Comparison of ENCODE assay signal across 8 cellular contexts in genomic region chr5:109688647-109688998, GRCh38. TPM values are rescaled to one million over a fixed set of nuclear protein-coding genes. Genes with fewer than 3 reads are reported as not detected.
A peak's percentile ranks its signal among the peaks of the same experiment; 100 is the strongest.
DNase-seq lines count a peak whose midpoint lies in the region; ATAC-seq and TF ChIP-seq lines count a peak whose summit lies in the region.

No MANE protein-coding gene starts in this region.

- H3K79me2 ChIP-seq in Karpas-422 (ENCODE audit: low read length) (no peaks in the 10 kb centered on the region), neural progenitor cell (ENCODE audit: low read depth) (peaks cover 39% of the 10 kb centered on the region)

- H3K27ac ChIP-seq in Karpas-422 (ENCODE audit: low read length) (0 out of 2 replicates have a peak overlapping the region, but pooled peaks have one; percentile 32), neural progenitor cell (peak overlapping the region; percentile 94)

- CTCF ChIA-PET in activated naive CD4-positive, alpha-beta T cell treated with anti-CD3 and anti-CD28 coated beads, Interleukin-2, amount 10 ng/mL, durations not matched to agents 7 days and 5 days (lab: Charles Lee) = interaction anchor here (0.7 to 3.0 kb wide), 12 partner anchors 8 to 771 kb away, joined by 3 to 19 read pairs (median 4); no protein-coding TSS in a partner anchor

- peak overlapping the region; percentile 88 for H3K4me3 Mint-ChIP-seq in activated naive CD4-positive, alpha-beta T cell treated with anti-CD3 and anti-CD28 coated beads, Interleukin-2, amount 10 ng/mL, durations not matched to agents 7 days and 5 days
- H3K4me3 Mint-ChIP-seq in T-helper 1 cell treated with Interleukin-12 subunit alpha and Interleukin-12 subunit beta and Interleukin-4 antibody, amounts not matched to agents 30 μg/mL and 1 μg/mL, for 36 hours = peak overlapping the region; percentile 76
- peak overlapping the region; percentile 87 for H3K4me3 Mint-ChIP-seq in neural progenitor cell

- peak; percentile 45 for DNase-seq in activated naive CD4-positive, alpha-beta T cell treated with anti-CD3 and anti-CD28 coated beads, Interleukin-2, amount 10 ng/mL, durations not matched to agents 7 days and 5 days
- DNase-seq in activated naive CD4-positive, alpha-beta T cell (lab: John Stamatoyannopoulos, UW) = no peak
- DNase-seq in Karpas-422 = peak; percentile 85
- DNase-seq in epithelial cell of proximal tubule (ENCODE audit: low read depth) = no peak
- DNase-seq in neural progenitor cell (ENCODE audit: low spot score) = peak; percentile 51
- no peak for DNase-seq in NCI-H187 treated with DMSO at 0.1 percent for 48 hours (lab: John Stamatoyannopoulos, UW)

- H3K27ac Mint-ChIP-seq in activated naive CD4-positive, alpha-beta T cell treated with anti-CD3 and anti-CD28 coated beads, Interleukin-2, amount 10 ng/mL, durations not matched to agents 7 days and 5 days = peak overlapping the region; percentile 96
- peak overlapping the region; percentile 81 for H3K27ac Mint-ChIP-seq in T-helper 1 cell treated with Interleukin-12 subunit alpha and Interleukin-12 subunit beta and Interleukin-4 antibody, amounts not matched to agents 30 μg/mL and 1 μg/mL, for 36 hours
- H3K27ac Mint-ChIP-seq in neural progenitor cell = peak overlapping the region; percentile 90

- H3K9ac ChIP-seq in Karpas-422 (ENCODE audit: low read length) (peak overlapping the region; percentile 72), neural progenitor cell (no peak overlapping the region)

- H3K4me3 ChIP-seq in Karpas-422 (ENCODE audit: low read length) (peak overlapping the region; percentile 79), epithelial cell of proximal tubule (ENCODE audit: low read depth, low read length) (peak overlapping the region; percentile 89), neural progenitor cell (peak overlapping the region; percentile 65)

- H3K9me3 ChIP-seq in Karpas-422 (ENCODE audit: low read length) (peaks cover 2% of the 10 kb centered on the region; the same call in 1 of the 2 replicates), neural progenitor cell (ENCODE audit: low read depth) (no peaks in the 10 kb centered on the region)

- H3K9me3 Mint-ChIP-seq in activated naive CD4-positive, alpha-beta T cell treated with anti-CD3 and anti-CD28 coated beads, Interleukin-2, amount 10 ng/mL, durations not matched to agents 7 days and 5 days = peaks cover 11% of the 10 kb centered on the region
- H3K9me3 Mint-ChIP-seq in T-helper 1 cell treated with Interleukin-12 subunit alpha and Interleukin-12 subunit beta and Interleukin-4 antibody, amounts not matched to agents 30 μg/mL and 1 μg/mL, for 36 hours = peaks cover 4% of the 10 kb centered on the region
- peaks cover 17% of the 10 kb centered on the region for H3K9me3 Mint-ChIP-seq in neural progenitor cell

- H3K27me3 Mint-ChIP-seq in activated naive CD4-positive, alpha-beta T cell treated with anti-CD3 and anti-CD28 coated beads, Interleukin-2, amount 10 ng/mL, durations not matched to agents 7 days and 5 days = no peaks in the 10 kb centered on the region
- H3K27me3 Mint-ChIP-seq in T-helper 1 cell treated with Interleukin-12 subunit alpha and Interleukin-12 subunit beta and Interleukin-4 antibody, amounts not matched to agents 30 μg/mL and 1 μg/mL, for 36 hours (ENCODE audit: low read depth) = peaks cover 6% of the 10 kb centered on the region
- H3K27me3 Mint-ChIP-seq in neural progenitor cell (ENCODE audit: insufficient read depth, low read depth) = peaks cover 2% of the 10 kb centered on the region

- H3K27me3 ChIP-seq in Karpas-422 (ENCODE audit: low read length) (0 out of 2 replicates have a peak, but pooled peaks cover 3% of the 10 kb centered on the region), neural progenitor cell (no peaks in the 10 kb centered on the region)

- H3K4me1 ChIP-seq in Karpas-422 (ENCODE audit: low read length) (peaks cover 22% of the 10 kb centered on the region), neural progenitor cell (peaks cover 19% of the 10 kb centered on the region)

- peak overlapping the region; percentile 100 for H2AFZ ChIP-seq in Karpas-422 (ENCODE audit: low read length)
- H2AFZ ChIP-seq in neural progenitor cell (replicated peaks) = peak overlapping the region; percentile 73

- peaks cover 15% of the 10 kb centered on the region for H3F3A ChIP-seq in neural progenitor cell (ENCODE audit: low read depth)

- H4K20me1 ChIP-seq in Karpas-422 (ENCODE audit: insufficient read depth, low read depth, low read length) (peaks cover 8% of the 10 kb centered on the region; the same call in 1 of the 2 replicates), neural progenitor cell (ENCODE audit: low read depth) (peaks cover 25% of the 10 kb centered on the region)

- TF ChIP-seq CTCF in epithelial cell of proximal tubule (conservative IDR thresholded peaks at IDR 0.05; ENCODE audit: low read depth, low read length) (peak; percentile 59), neural progenitor cell (IDR thresholded peaks at IDR 0.05) (peak; percentile 63)

- no peaks in the 10 kb centered on the region for H3K36me3 ChIP-seq in Karpas-422 (ENCODE audit: insufficient read depth, low read length)
- no peaks in the 10 kb centered on the region for H3K36me3 ChIP-seq in neural progenitor cell

- H3K4me2 ChIP-seq in Karpas-422 (ENCODE audit: low read depth, low read length, poor library complexity, severe bottlenecking) (peak overlapping the region; percentile 94), neural progenitor cell (peak overlapping the region; percentile 84)

- peaks cover 35% of the 10 kb centered on the region for H3K4me1 Mint-ChIP-seq in activated naive CD4-positive, alpha-beta T cell treated with anti-CD3 and anti-CD28 coated beads, Interleukin-2, amount 10 ng/mL, durations not matched to agents 7 days and 5 days
- peaks cover 31% of the 10 kb centered on the region for H3K4me1 Mint-ChIP-seq in T-helper 1 cell treated with Interleukin-12 subunit alpha and Interleukin-12 subunit beta and Interleukin-4 antibody, amounts not matched to agents 30 μg/mL and 1 μg/mL, for 36 hours (ENCODE audit: low read depth)
- peaks cover 20% of the 10 kb centered on the region for H3K4me1 Mint-ChIP-seq in neural progenitor cell

- H3K36me3 Mint-ChIP-seq in activated naive CD4-positive, alpha-beta T cell treated with anti-CD3 and anti-CD28 coated beads, Interleukin-2, amount 10 ng/mL, durations not matched to agents 7 days and 5 days = peaks cover 11% of the 10 kb centered on the region
- peaks cover 3% of the 10 kb centered on the region for H3K36me3 Mint-ChIP-seq in T-helper 1 cell treated with Interleukin-12 subunit alpha and Interleukin-12 subunit beta and Interleukin-4 antibody, amounts not matched to agents 30 μg/mL and 1 μg/mL, for 36 hours (ENCODE audit: low read depth)
- peaks cover 14% of the 10 kb centered on the region for H3K36me3 Mint-ChIP-seq in neural progenitor cell

- ATAC-seq in GM18498 (IDR thresholded peaks at IDR 0.05; ENCODE audit: unreplicated experiment) = no peak

- H3K9me2 ChIP-seq in Karpas-422 (replicated peaks; ENCODE audit: insufficient read depth, low read length) = no peaks in the 10 kb centered on the region

RNA-seq across cellular contexts. Expression of gene MAN2A1, which starts 1.1 kb away (rescaled TPM):
- 4.8 and 20.3 TPM in 2 replicates for total RNA-seq in Karpas-422 (2014; rRNA removed; shearing (Covaris generic); ENCODE audit: low replicate concordance)
- total RNA-seq in epithelial cell of proximal tubule = 34.7 and 51.2 TPM in 2 replicates
- total RNA-seq in neural progenitor cell (ENCODE audit: low replicate concordance) = 103 and 130 TPM in 2 replicates

Comparison
In these comparisons a context has a peak if more than half of its experiments do, and no peak if none do; other contexts are left out.
1. DNase-seq: peak in activated naive CD4-positive, alpha-beta T cell treated with anti-CD3 and anti-CD28 coated beads, Interleukin-2, amount 10 ng/mL, durations not matched to agents 7 days and 5 days (single experiment), Karpas-422 (single experiment) and neural progenitor cell (single experiment); none in activated naive CD4-positive, alpha-beta T cell (0 of 4), epithelial cell of proximal tubule (single experiment) and NCI-H187 treated with DMSO at 0.1 percent for 48 hours (single experiment).
2. Peak in every context shown above with its lines, with median percentiles within 50 percentile points of each other: H3K27ac Mint-ChIP-seq, H3K4me3 Mint-ChIP-seq and H3K4me3 ChIP-seq.